Comparison of ENCODE assay signal across 22 cellular contexts in the genomic region with DNA sequence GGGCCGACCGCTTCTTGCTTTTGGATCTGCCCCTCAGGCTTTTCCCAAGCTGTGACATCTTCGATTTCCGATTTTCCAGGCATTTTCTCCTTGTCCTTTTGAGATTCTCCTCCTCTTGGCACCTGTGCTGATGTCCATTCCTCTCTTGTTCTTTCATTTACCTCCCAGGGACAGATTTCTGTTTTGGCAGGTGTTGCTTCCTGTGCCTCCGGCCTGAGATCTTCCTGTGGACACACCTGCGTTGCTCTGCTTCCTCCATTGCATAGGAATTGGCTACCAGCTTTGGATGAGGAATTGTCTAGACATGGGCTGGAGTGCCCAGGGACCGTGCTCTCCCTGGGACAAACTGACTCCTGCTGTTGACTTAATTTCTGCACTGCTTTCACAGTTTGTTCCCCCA. TPM values are rescaled to one million over a fixed set of nuclear protein-coding genes. Genes with fewer than 3 reads are reported as not detected.
"Had no signal": no experiment of that assay in that cellular context is flagged by ENCODE, and none has a peak within 500 bp of the region (broad histone marks: within the 10 kb centered on the region; RNA-seq: fewer than 3 reads in every experiment).

No MANE protein-coding gene starts in this region.

- H3K4me3 ChIP-seq: esophagus squamous epithelium, gastrocnemius medialis, left ventricle myocardium inferior, prostate gland, tibial artery had no signal

- ATAC-seq: activated CD8-positive, alpha-beta T cell treated with anti-CD3 and anti-CD28 coated beads, Interleukin-2, amount 10 ng/mL, durations not matched to agents 7 days and 5 days; activated naive CD4-positive, alpha-beta T cell treated with anti-CD3 and anti-CD28 coated beads, Interleukin-2, amount 50 U/mL, for 72 hours; effector memory CD8-positive, alpha-beta T cell; gastrocnemius medialis; naive thymus-derived CD8-positive, alpha-beta T cell; stimulated activated naive CD8-positive, alpha-beta T cell treated with anti-CD3 and anti-CD28 coated beads, Interleukin-15, amount 100 ng/mL, for 72 hours had no signal

- H3K27ac ChIP-seq: esophagus squamous epithelium, gastrocnemius medialis, left ventricle myocardium inferior, prostate gland, tibial artery, WERI-Rb-1 had no signal

- H3K27ac Mint-ChIP-seq: activated CD8-positive, alpha-beta T cell treated with anti-CD3 and anti-CD28 coated beads, Interleukin-2, amount 10 ng/mL, durations not matched to agents 7 days and 5 days; activated T-helper 1 cell treated with anti-CD3 and anti-CD28 coated beads, Interleukin-12 subunit alpha, Interleukin-12 subunit beta, Interleukin-2, Interleukin-4 antibody, amounts not matched to agents 30 ng/mL and 10 ng/mL and 1 ng/mL, durations not matched to agents 14 hours and 24 hours and 36 hours; effector memory CD8-positive, alpha-beta T cell; mesothelial cell of epicardium; T-helper 2 cell treated with Interferon-gamma antibody and Interleukin-4, amounts not matched to agents 5 μg/mL and 100 μg/mL, for 36 hours had no signal

- H3K9me3 ChIP-seq: esophagus squamous epithelium, gastrocnemius medialis, left ventricle myocardium inferior, prostate gland, tibial artery had no signal

- H3K27me3 ChIP-seq: gastrocnemius medialis had no signal

- H3K4me3 Mint-ChIP-seq: activated CD8-positive, alpha-beta T cell treated with anti-CD3 and anti-CD28 coated beads, Interleukin-2, amount 10 ng/mL, durations not matched to agents 7 days and 5 days; activated T-helper 1 cell treated with anti-CD3 and anti-CD28 coated beads, Interleukin-12 subunit alpha, Interleukin-12 subunit beta, Interleukin-2, Interleukin-4 antibody, amounts not matched to agents 30 ng/mL and 10 ng/mL and 1 ng/mL, durations not matched to agents 14 hours and 24 hours and 36 hours; brain; effector memory CD8-positive, alpha-beta T cell; mesothelial cell of epicardium; naive thymus-derived CD8-positive, alpha-beta T cell; stimulated activated naive CD8-positive, alpha-beta T cell treated with anti-CD3 and anti-CD28 coated beads, Interleukin-15, amount 100 ng/mL, for 72 hours; T-helper 2 cell treated with Interferon-gamma antibody and Interleukin-4, amounts not matched to agents 5 μg/mL and 100 μg/mL, for 36 hours had no signal

- H3K36me3 Mint-ChIP-seq: activated naive CD4-positive, alpha-beta T cell treated with anti-CD3 and anti-CD28 coated beads, Interleukin-2, amount 50 U/mL, for 72 hours; brain; mesothelial cell of epicardium had no signal

- H3K36me3 ChIP-seq: prostate gland had no signal

- H3K4me1 ChIP-seq: gastrocnemius medialis, prostate gland, tibial artery had no signal

- H3K9me3 Mint-ChIP-seq: activated naive CD4-positive, alpha-beta T cell treated with anti-CD3 and anti-CD28 coated beads, Interleukin-2, amount 50 U/mL, for 72 hours; activated T-helper 1 cell treated with anti-CD3 and anti-CD28 coated beads, Interleukin-12 subunit alpha, Interleukin-12 subunit beta, Interleukin-2, Interleukin-4 antibody, amounts not matched to agents 30 ng/mL and 10 ng/mL and 1 ng/mL, durations not matched to agents 14 hours and 24 hours and 36 hours; brain; effector memory CD8-positive, alpha-beta T cell; mesothelial cell of epicardium; naive thymus-derived CD8-positive, alpha-beta T cell; stimulated activated naive CD8-positive, alpha-beta T cell treated with anti-CD3 and anti-CD28 coated beads, Interleukin-15, amount 100 ng/mL, for 72 hours; T-helper 2 cell treated with Interferon-gamma antibody and Interleukin-4, amounts not matched to agents 5 μg/mL and 100 μg/mL, for 36 hours had no signal

- DNase-seq: activated CD4-positive, alpha-beta T cell treated with anti-CD3 and anti-CD28 coated beads for 1 hour; activated CD4-positive, alpha-beta T cell treated with anti-CD3 and anti-CD28 coated beads, Interleukin-2, amount 50 U/mL, for 1 hour; activated CD8-positive, alpha-beta T cell treated with anti-CD3 and anti-CD28 coated beads, Interleukin-2, amount 10 ng/mL, durations not matched to agents 7 days and 5 days; effector memory CD8-positive, alpha-beta T cell; esophagus squamous epithelium; gastrocnemius medialis; hypothalamus; left ventricle myocardium inferior; naive thymus-derived CD8-positive, alpha-beta T cell; stimulated activated naive CD8-positive, alpha-beta T cell treated with anti-CD3 and anti-CD28 coated beads, Interleukin-15, amount 100 ng/mL, for 72 hours; tibial artery; WERI-Rb-1 had no signal

RNA-seq across cellular contexts. Expression of a gene that starts 15.1 kb away (rescaled TPM):
- total RNA-seq: aorta, dermis microvascular lymphatic vessel endothelial cell, lung microvascular endothelial cell, osteoblast had no signal
- polyA plus RNA-seq: naive thymus-derived CD8-positive, alpha-beta T cell had no signal
